23 cellular contexts compared by ENCODE assay signal in genomic region chr12:74552201-74552600, GRCh38. TPM values are rescaled to one million over a fixed set of nuclear protein-coding genes. Genes with fewer than 3 reads are reported as not detected.
DNase-seq lines count a peak whose midpoint lies in the region; ATAC-seq and TF ChIP-seq lines count a peak whose summit lies in the region.
"Had no signal": no experiment of that assay in that cellular context is flagged by ENCODE, and none has a peak within 500 bp of the region (broad histone marks: within the 10 kb centered on the region; RNA-seq: fewer than 3 reads in every experiment).

No MANE protein-coding gene starts in this region.

- no peak overlapping the region for H3K4me3 ChIP-seq in brain microvascular endothelial cell (ENCODE audit: low read depth, low read length)
- H3K4me3 ChIP-seq: coronary artery, heart left ventricle, stomach had no signal

- TF ChIP-seq CTCF in brain microvascular endothelial cell (IDR thresholded peaks at IDR 0.05; ENCODE audit: low read depth, low read length, missing control alignments), result peak; percentile 31
- TF ChIP-seq CTCF in type B pancreatic cell (conservative IDR thresholded peaks at IDR 0.05), result peak; percentile 23

- H3K4me3 Mint-ChIP-seq in type B pancreatic cell, result no peak overlapping the region
- H3K4me3 Mint-ChIP-seq: activated CD4-positive, alpha-beta T cell treated with anti-CD3 and anti-CD28 coated beads for 36 hours; activated naive CD8-positive, alpha-beta T cell treated with anti-CD3 and anti-CD28 coated beads, Interleukin-2, amount 10 ng/mL, durations not matched to agents 7 days and 5 days; B cell; brain; nephron progenitor cell had no signal

- H3K36me3 ChIP-seq in brain microvascular endothelial cell (replicated peaks), result no peaks in the 10 kb centered on the region
- H3K36me3 ChIP-seq: heart left ventricle, stomach had no signal

- H3K27me3 Mint-ChIP-seq in type B pancreatic cell, result no peaks in the 10 kb centered on the region
- H3K27me3 Mint-ChIP-seq: activated CD4-positive, alpha-beta T cell treated with anti-CD3 and anti-CD28 coated beads for 36 hours; B cell; brain had no signal

- intact Hi-C loops in left cardiac atrium (cut with DNase I), result no loop called here

- in situ Hi-C loops in brain microvascular endothelial cell (cut with HindIII; ENCODE audit: low pct_ligation_motif_present, low sequenced_read_pairs), result no loop called here

- no peaks in the 10 kb centered on the region for H3K4me1 Mint-ChIP-seq in type B pancreatic cell (ENCODE audit: unreplicated experiment)
- H3K4me1 Mint-ChIP-seq: activated CD4-positive, alpha-beta T cell treated with anti-CD3 and anti-CD28 coated beads for 36 hours; activated naive CD8-positive, alpha-beta T cell treated with anti-CD3 and anti-CD28 coated beads, Interleukin-2, amount 10 ng/mL, durations not matched to agents 7 days and 5 days; B cell; brain; nephron progenitor cell had no signal

- H3K27ac Mint-ChIP-seq in type B pancreatic cell, result no peak overlapping the region
- H3K27ac Mint-ChIP-seq: activated CD4-positive, alpha-beta T cell treated with anti-CD3 and anti-CD28 coated beads for 36 hours; activated naive CD8-positive, alpha-beta T cell treated with anti-CD3 and anti-CD28 coated beads, Interleukin-2, amount 10 ng/mL, durations not matched to agents 7 days and 5 days; B cell; brain; nephron progenitor cell had no signal

- ATAC-seq in HG03442 (IDR thresholded peaks at IDR 0.05; ENCODE audit: unreplicated experiment) (peak; percentile 49), GM18909 (IDR thresholded peaks at IDR 0.05; ENCODE audit: poor library complexity, unreplicated experiment) (no peak), left cardiac atrium (no peak)
- ATAC-seq: activated CD4-positive, alpha-beta T cell treated with anti-CD3 and anti-CD28 coated beads for 36 hours; heart left ventricle; Right ventricle myocardium inferior had no signal

- peak; percentile 1 for DNase-seq in DMS 273 (lab: John Stamatoyannopoulos, UW; ENCODE audit: unreplicated experiment)
- no peak for DNase-seq in DMS 273 treated with DMSO at 0.1 percent for 48 hours (lab: John Stamatoyannopoulos, UW)
- no peak for DNase-seq in brain microvascular endothelial cell
- no peak for DNase-seq in type B pancreatic cell (ENCODE audit: extremely low spot score, unreplicated experiment)
- DNase-seq in GOT3 (lab: John Stamatoyannopoulos, UW), result no peak
- no peak for DNase-seq in left cardiac atrium
- DNase-seq: 8988T; activated CD4-positive, alpha-beta T cell treated with anti-CD3 and anti-CD28 coated beads for 36 hours; activated naive CD8-positive, alpha-beta T cell treated with anti-CD3 and anti-CD28 coated beads, Interleukin-2, amount 10 ng/mL, durations not matched to agents 7 days and 5 days; EL; heart left ventricle; NCI-H1417 treated with DMSO at 0.1 percent for 48 hours; NCI-H524; nephron progenitor cell; stimulated activated CD4-positive, alpha-beta T cell treated with anti-CD3 and anti-CD28 coated beads, Interleukin-4, amount 100 ng/mL, for 1 hour; stomach; trophoblast cell had no signal

- no peak overlapping the region for H3K27ac ChIP-seq in brain microvascular endothelial cell
- H3K27ac ChIP-seq: coronary artery, heart left ventricle had no signal

- no peaks in the 10 kb centered on the region for H3K27me3 ChIP-seq in brain microvascular endothelial cell (replicated peaks)
- H3K27me3 ChIP-seq: heart left ventricle, stomach had no signal

- H3K36me3 Mint-ChIP-seq in type B pancreatic cell, result no peaks in the 10 kb centered on the region
- H3K36me3 Mint-ChIP-seq: activated naive CD8-positive, alpha-beta T cell treated with anti-CD3 and anti-CD28 coated beads, Interleukin-2, amount 10 ng/mL, durations not matched to agents 7 days and 5 days; brain had no signal

- no peaks in the 10 kb centered on the region for H3K9me3 Mint-ChIP-seq in type B pancreatic cell
- H3K9me3 Mint-ChIP-seq: activated naive CD8-positive, alpha-beta T cell treated with anti-CD3 and anti-CD28 coated beads, Interleukin-2, amount 10 ng/mL, durations not matched to agents 7 days and 5 days; brain; nephron progenitor cell had no signal

RNA-seq across cellular contexts. Expression of gene ATXN7L3B, which starts 14.6 kb away (rescaled TPM):
- total RNA-seq in type B pancreatic cell (ENCODE audit: low replicate concordance) (57.6 and 67.3 TPM in 2 replicates), left cardiac atrium (10 to 100 TPM; 22.0 to 22.5 TPM)
